8 cellular contexts compared by ENCODE assay signal in genomic region chr17:77110006-77110374, GRCh38. TPM values are rescaled to one million over a fixed set of nuclear protein-coding genes. Genes with fewer than 3 reads are reported as not detected.
DNase-seq lines count a peak whose midpoint lies in the region; ATAC-seq and TF ChIP-seq lines count a peak whose summit lies in the region.

No MANE protein-coding gene starts in this region.

- in situ Hi-C loops in astrocyte of the spinal cord (cut with HindIII; ENCODE audit: low sequenced_read_pairs): no loop called here

- TF ChIP-seq POLR2A in vagina (IDR thresholded peaks at IDR 0.05): no peak

- peaks cover 0 to 15% of the 10 kb centered on the region in 2 donors for H3K4me1 ChIP-seq in lung (ENCODE audit: control insufficient read depth in 2 of 2, insufficient read depth in 2 of 2, low read length in 2 of 2)
- H3K4me1 ChIP-seq in vagina: peaks cover 36% of the 10 kb centered on the region

- peak overlapping the region; percentile 5 for H3K4me3 Mint-ChIP-seq in activated naive CD4-positive, alpha-beta T cell treated with anti-CD3 and anti-CD28 coated beads, Interleukin-2, amount 50 U/mL, for 24 hours

- intact Hi-C loops in vagina (cut with DNase I): no loop called here

- H3K27ac Mint-ChIP-seq in activated naive CD4-positive, alpha-beta T cell treated with anti-CD3 and anti-CD28 coated beads, Interleukin-2, amount 50 U/mL, for 24 hours: no peak overlapping the region

- H3K27ac ChIP-seq in lung (ENCODE audit: low read depth in 1 of 2, low read length in 1 of 2): peak overlapping the region; percentile 17 to 89
- H3K27ac ChIP-seq in vagina: peak overlapping the region; percentile 60

- WGBS in lung, 2 donors: 5 to 15% methylated on average over 4 of the region's 4 CpGs

- no peaks in the 10 kb centered on the region for H3K36me3 Mint-ChIP-seq in activated naive CD4-positive, alpha-beta T cell treated with anti-CD3 and anti-CD28 coated beads, Interleukin-2, amount 50 U/mL, for 24 hours

- no peaks in the 10 kb centered on the region for H3K9me3 ChIP-seq in lung (ENCODE audit: control insufficient read depth in 2 of 2, insufficient read depth in 1 of 2, low read length in 1 of 2)
- no peaks in the 10 kb centered on the region for H3K9me3 ChIP-seq in vagina

- peaks cover 27% of the 10 kb centered on the region for H3K4me1 Mint-ChIP-seq in activated naive CD4-positive, alpha-beta T cell treated with anti-CD3 and anti-CD28 coated beads, Interleukin-2, amount 50 U/mL, for 24 hours

- ATAC-seq in lung (ENCODE audit: insufficient read depth, low FRiP score): no peak

- H3K4me3 ChIP-seq in astrocyte of the spinal cord (ENCODE audit: low read depth, low read length) (no peak overlapping the region), lung (no peak overlapping the region), vagina (no peak overlapping the region)

- H3K27me3 ChIP-seq in lung (ENCODE audit: control insufficient read depth, insufficient read depth) (no peaks in the 10 kb centered on the region), vagina (no peaks in the 10 kb centered on the region)

- TF ChIP-seq CTCF in astrocyte of the spinal cord (IDR thresholded peaks at IDR 0.05; ENCODE audit: low read depth, low read length) (no peak), lung (IDR thresholded peaks at IDR 0.05; ENCODE audit: control extremely low read depth, extremely low read depth) (no peak), vagina (IDR thresholded peaks at IDR 0.05) (no peak)

- no peak for DNase-seq in activated naive CD4-positive, alpha-beta T cell treated with anti-CD3 and anti-CD28 coated beads, Interleukin-2, amount 50 U/mL, for 16 hours
- peak; percentile 67 for DNase-seq in astrocyte of the spinal cord (ENCODE audit: low read depth, low spot score)
- DNase-seq in lung (ENCODE audit: low spot score): no peak
- DNase-seq in vagina (ENCODE audit: extremely low spot score in 2 of 2): no peak
- no peak for DNase-seq in inferior parietal cortex (ENCODE audit: extremely low spot score)
- DNase-seq in DMS153 treated with DMSO at 0.1 percent for 48 hours (lab: John Stamatoyannopoulos, UW; ENCODE audit: unreplicated experiment): no peak
- no peak for DNase-seq in D341Med (ENCODE audit: low spot score)

- no peaks in the 10 kb centered on the region for H3K9me3 Mint-ChIP-seq in activated naive CD4-positive, alpha-beta T cell treated with anti-CD3 and anti-CD28 coated beads, Interleukin-2, amount 50 U/mL, for 24 hours

- H3K27me3 Mint-ChIP-seq in activated naive CD4-positive, alpha-beta T cell treated with anti-CD3 and anti-CD28 coated beads, Interleukin-2, amount 50 U/mL, for 24 hours: no peaks in the 10 kb centered on the region

- no peaks in the 10 kb centered on the region for H3K36me3 ChIP-seq in lung (ENCODE audit: control insufficient read depth in 2 of 2, insufficient read depth in 2 of 2, low read length in 2 of 2)
- no peaks in the 10 kb centered on the region for H3K36me3 ChIP-seq in vagina

RNA-seq across cellular contexts. Expression of gene SEC14L1, which starts 30.8 kb away (rescaled TPM):
- total RNA-seq in lung (100 to 1,000 TPM; 156 to 171 TPM), vagina (40.5 TPM)
- polyA plus RNA-seq in lung: 100 to 1,000 TPM in 1 of 2 donors, 10 to 100 TPM in 1; 41.6 to 114 TPM
